Comparison of ENCODE assay signal across 11 cellular contexts in genomic region chr12:50520345-50520744, GRCh38. TPM values are rescaled to one million over a fixed set of nuclear protein-coding genes. Genes with fewer than 3 reads are reported as not detected.
DNase-seq lines count a peak whose midpoint lies in the region; ATAC-seq and TF ChIP-seq lines count a peak whose summit lies in the region.
"Had no signal": no experiment of that assay in that cellular context is flagged by ENCODE, and none has a peak within 500 bp of the region (broad histone marks: within the 10 kb centered on the region; RNA-seq: fewer than 3 reads in every experiment).

No MANE protein-coding gene starts in this region.

- ATAC-seq in memory B cell (ENCODE audit: low read depth) (peak; percentile 25), GM18870 (IDR thresholded peaks at IDR 0.05; ENCODE audit: unreplicated experiment) (no peak)

- H3K9me3 Mint-ChIP-seq in activated T-helper 1 cell treated with anti-CD3 and anti-CD28 coated beads, Interleukin-12 subunit alpha, Interleukin-12 subunit beta, Interleukin-2, Interleukin-4 antibody, amounts not matched to agents 30 ng/mL and 10 ng/mL and 1 ng/mL, durations not matched to agents 14 hours and 24 hours and 36 hours = no peaks in the 10 kb centered on the region
- H3K9me3 Mint-ChIP-seq in memory B cell = peaks cover 5% of the 10 kb centered on the region

- peaks cover 23% of the 10 kb centered on the region for H3K4me1 Mint-ChIP-seq in activated T-helper 1 cell treated with anti-CD3 and anti-CD28 coated beads, Interleukin-12 subunit alpha, Interleukin-12 subunit beta, Interleukin-2, Interleukin-4 antibody, amounts not matched to agents 30 ng/mL and 10 ng/mL and 1 ng/mL, durations not matched to agents 14 hours and 24 hours and 36 hours (ENCODE audit: low read depth)
- H3K4me1 Mint-ChIP-seq in memory B cell = peaks cover 34% of the 10 kb centered on the region

- peak overlapping the region; percentile 88 for H3K27ac Mint-ChIP-seq in activated T-helper 1 cell treated with anti-CD3 and anti-CD28 coated beads, Interleukin-12 subunit alpha, Interleukin-12 subunit beta, Interleukin-2, Interleukin-4 antibody, amounts not matched to agents 30 ng/mL and 10 ng/mL and 1 ng/mL, durations not matched to agents 14 hours and 24 hours and 36 hours
- H3K27ac Mint-ChIP-seq in memory B cell = peak overlapping the region; percentile 91
- H3K27ac Mint-ChIP-seq: type B pancreatic cell had no signal

- H3K4me3 Mint-ChIP-seq in activated T-helper 1 cell treated with anti-CD3 and anti-CD28 coated beads, Interleukin-12 subunit alpha, Interleukin-12 subunit beta, Interleukin-2, Interleukin-4 antibody, amounts not matched to agents 30 ng/mL and 10 ng/mL and 1 ng/mL, durations not matched to agents 14 hours and 24 hours and 36 hours = peak overlapping the region; percentile 71
- peak overlapping the region; percentile 66 for H3K4me3 Mint-ChIP-seq in memory B cell
- H3K4me3 Mint-ChIP-seq: type B pancreatic cell had no signal

- intact Hi-C loops in cardiac septum (cut with DNase I) (no loop called here), thyroid gland (cut with DNase I) (no loop called here)
- intact Hi-C loops in activated T-helper 1 cell treated with anti-CD3 and anti-CD28 coated beads, Interleukin-12 subunit alpha, Interleukin-12 subunit beta, Interleukin-2, Interleukin-4 antibody, amounts not matched to agents 30 ng/mL and 10 ng/mL and 1 ng/mL, durations not matched to agents 14 hours and 24 hours and 36 hours (cut with micrococcal nuclease) = no loop called here

- no peak overlapping the region for H3K4me3 ChIP-seq in cardiac muscle cell
- no peak overlapping the region for H3K4me3 ChIP-seq in thyroid gland (replicated peaks in 1 of 3)

- peaks cover 2% of the 10 kb centered on the region for H3K27me3 Mint-ChIP-seq in activated T-helper 1 cell treated with anti-CD3 and anti-CD28 coated beads, Interleukin-12 subunit alpha, Interleukin-12 subunit beta, Interleukin-2, Interleukin-4 antibody, amounts not matched to agents 30 ng/mL and 10 ng/mL and 1 ng/mL, durations not matched to agents 14 hours and 24 hours and 36 hours (ENCODE audit: insufficient read depth)
- H3K27me3 Mint-ChIP-seq in memory B cell = no peaks in the 10 kb centered on the region
- H3K27me3 Mint-ChIP-seq: type B pancreatic cell had no signal

- H3K27ac ChIP-seq in cardiac muscle cell = peak overlapping the region; percentile 70
- peak overlapping the region; percentile 6 to 26 (median 11) for H3K27ac ChIP-seq in thyroid gland

- H3K4me1 ChIP-seq in cardiac muscle cell (ENCODE audit: low read depth) = peaks cover 20% of the 10 kb centered on the region
- H3K4me1 ChIP-seq in thyroid gland = peaks cover 17 to 20% of the 10 kb centered on the region in 2 donors

- H3K36me3 Mint-ChIP-seq in activated T-helper 1 cell treated with anti-CD3 and anti-CD28 coated beads, Interleukin-12 subunit alpha, Interleukin-12 subunit beta, Interleukin-2, Interleukin-4 antibody, amounts not matched to agents 30 ng/mL and 10 ng/mL and 1 ng/mL, durations not matched to agents 14 hours and 24 hours and 36 hours (ENCODE audit: low read depth) = peaks cover 15% of the 10 kb centered on the region
- peaks cover 9% of the 10 kb centered on the region for H3K36me3 Mint-ChIP-seq in memory B cell

- WGBS in thyroid gland, 2 donors = 8 to 11% methylated on average over 1 of the region's 1 CpG

- TF ChIP-seq CTCF in cardiac muscle cell (IDR thresholded peaks at IDR 0.05; ENCODE audit: low read depth, low read length) = no peak
- no peak for TF ChIP-seq CTCF in thyroid gland (IDR thresholded peaks at IDR 0.05)

- DNase-seq in cardiac muscle cell (ENCODE audit: low read depth in 1 of 2, low spot score in 1 of 2) (no peak), cardiac septum (ENCODE audit: low spot score) (no peak), memory B cell (ENCODE audit: low spot score in 2 of 2) (peak in 1 of 2 donors; percentile 10), thyroid gland (no peak), 8988T (no peak), islet precursor cell (no peak)
- DNase-seq in activated T-helper 1 cell treated with anti-CD3 and anti-CD28 coated beads, Interleukin-12 subunit alpha, Interleukin-12 subunit beta, Interleukin-2, Interleukin-4 antibody, amounts not matched to agents 30 ng/mL and 10 ng/mL and 1 ng/mL, durations not matched to agents 14 hours and 24 hours and 36 hours (ENCODE audit: low spot score) = no peak
- DNase-seq: NCI-H187, SK-N-SH had no signal

- H3K9me3 ChIP-seq in cardiac muscle cell (ENCODE audit: low read depth) (no peaks in the 10 kb centered on the region), thyroid gland (no peaks in the 10 kb centered on the region)
- H3K9me3 ChIP-seq: SK-N-SH had no signal

- H3K27me3 ChIP-seq in cardiac muscle cell (no peaks in the 10 kb centered on the region), thyroid gland (no peaks in the 10 kb centered on the region)

- H3K36me3 ChIP-seq in cardiac muscle cell (no peaks in the 10 kb centered on the region), thyroid gland (no peaks in the 10 kb centered on the region)

- no peak for TF ChIP-seq POLR2A in thyroid gland (IDR thresholded peaks at IDR 0.05)

RNA-seq across cellular contexts. Expression of gene DIP2B, which starts 15.6 kb away (rescaled TPM):
- total RNA-seq in cardiac muscle cell (39.3 and 55.1 TPM in 2 replicates), cardiac septum (16.5 TPM), thyroid gland (10 to 100 TPM; 27.7 to 45.7 (median 32.4) TPM)
- 15.5 and 17.7 TPM in 2 replicates for polyA plus RNA-seq in cardiac muscle cell
- 26.7 and 27.6 TPM in 2 replicates for total RNA-seq in activated T-helper 1 cell treated with anti-CD3 and anti-CD28 coated beads, Interleukin-12 subunit alpha, Interleukin-12 subunit beta, Interleukin-2, Interleukin-4 antibody, amounts not matched to agents 30 ng/mL and 10 ng/mL and 1 ng/mL, durations not matched to agents 14 hours and 24 hours and 36 hours
